In the genomic region with DNA sequence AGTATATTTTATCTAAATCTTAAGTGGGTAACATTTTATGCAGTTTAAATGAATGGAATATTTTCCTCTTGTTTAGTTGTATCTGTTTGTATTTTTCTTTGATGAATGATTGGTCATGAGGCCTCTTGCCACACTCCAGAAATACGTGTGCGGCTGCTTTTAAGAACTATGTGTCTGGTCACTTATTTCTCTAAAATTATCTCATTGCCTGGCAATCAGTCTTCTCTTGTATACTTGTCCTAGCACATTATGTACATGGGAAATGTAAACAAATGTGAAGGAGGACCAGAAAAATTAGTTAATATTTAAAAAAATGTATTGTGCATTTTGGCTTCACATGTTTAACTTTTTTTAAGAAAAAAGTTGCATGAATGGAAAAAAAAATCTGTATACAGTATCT, we compare ENCODE assay signal across 6 cellular contexts.
DNase-seq lines count a peak whose midpoint lies in the region; ATAC-seq, FAIRE-seq and TF ChIP-seq lines count a peak whose summit lies in the region.
"Not testable (repeated sequence)": the region's sequence is repeated elsewhere in the genome, so short reads cannot be mapped to it uniquely, and the experiment has no call there.

No MANE protein-coding gene starts in this region.

- CTCF ChIA-PET in A549 (lab: Yijun Ruan, JAX); PC-3 (lab: Charles Lee): not testable (repeated sequence)

- not testable (repeated sequence) for H3K27ac ChIP-seq in A549
- H3K27ac ChIP-seq in PC-3 (ENCODE audit: low read length) = peak overlapping the region; percentile 70
- peak overlapping the region; percentile 79 for H3K27ac ChIP-seq in VCaP
- peak overlapping the region; percentile 72 for H3K27ac ChIP-seq in hepatocyte
- peak overlapping the region in 2 of 4 donors; percentile 41 to 73 for H3K27ac ChIP-seq in pancreas
- H3K27ac ChIP-seq in skeletal muscle tissue (ENCODE audit: low read depth, low read length) = peak overlapping the region; percentile 62

- H3K4me3 ChIP-seq in A549; PC-3 (ENCODE audit: low read length); hepatocyte; pancreas; skeletal muscle tissue (ENCODE audit: low read length in 3 of 3): not testable (repeated sequence)

- H3K36me3 ChIP-seq in PC-3 (ENCODE audit: low read depth, low read length); hepatocyte (replicated peaks; ENCODE audit: insufficient read depth, low read depth); pancreas; skeletal muscle tissue (ENCODE audit: control insufficient read depth in 3 of 3, insufficient read depth in 3 of 3, low read length in 3 of 3): not testable (repeated sequence)

- H3K27me3 ChIP-seq in PC-3 (ENCODE audit: low read length); hepatocyte; pancreas; skeletal muscle tissue (ENCODE audit: control insufficient read depth in 3 of 3, insufficient read depth in 3 of 3, low read length in 3 of 3): not testable (repeated sequence)

- not testable (repeated sequence) for H3F3A ChIP-seq in PC-3 (ENCODE audit: low read length, unreplicated experiment)

- not testable (repeated sequence) for TF ChIP-seq RAD21 in A549 (conservative IDR thresholded peaks at IDR 0.05 in 1 of 2, IDR thresholded peaks at IDR 0.05 in 1 of 2)

- 76% methylated on average over 2 of the region's 2 CpGs for WGBS in A549 (ENCODE audit: missing lambda C conversion rate)
- 67% methylated on average over 2 of the region's 2 CpGs for WGBS in hepatocyte (ENCODE audit: low lambda C conversion rate, missing lambda C conversion rate)
- WGBS in pancreas, 2 donors = 10 to 15% methylated on average over 2 of the region's 2 CpGs

- not testable (repeated sequence) for H3K4me1 ChIP-seq in A549
- H3K4me1 ChIP-seq in PC-3 (ENCODE audit: insufficient read depth, low read length) (peaks cover 46% of the 10 kb centered on the region), hepatocyte (ENCODE audit: insufficient read depth) (peaks cover 32% of the 10 kb centered on the region), pancreas (peaks cover 5 to 26% (median 22%) of the 10 kb centered on the region in 3 donors), skeletal muscle tissue (ENCODE audit: control insufficient read depth in 3 of 3, insufficient read depth in 3 of 3, low read length in 3 of 3) (peaks cover 42 to 59% (median 43%) of the 10 kb centered on the region in 3 donors)

- H3K9me2 ChIP-seq in PC-3 (replicated peaks; ENCODE audit: low read length); hepatocyte (replicated peaks; ENCODE audit: insufficient read depth): not testable (repeated sequence)

- H4K20me1 ChIP-seq in PC-3 (ENCODE audit: low read length); hepatocyte (ENCODE audit: insufficient read depth, poor library complexity, severe bottlenecking): not testable (repeated sequence)

- H3K79me2 ChIP-seq in PC-3 (ENCODE audit: low read length) = not testable (repeated sequence)
- peaks cover 59% of the 10 kb centered on the region for H3K79me2 ChIP-seq in hepatocyte

- not testable (repeated sequence) for H3K9ac ChIP-seq in PC-3 (ENCODE audit: low read length); skeletal muscle tissue (ENCODE audit: low read depth in 1 of 3, low read length in 3 of 3)

- TF ChIP-seq POLR2A in A549 (IDR thresholded peaks at IDR 0.05; ENCODE audit: low read length) = not testable (repeated sequence)

- not testable (repeated sequence) for BruUV-seq in PC-3 (replicated peaks; lab: Mats Ljungman, UMichigan)

- intact Hi-C loops in PC-3 (cut with micrococcal nuclease); pancreas (cut with DNase I): not testable (repeated sequence)

- not testable (repeated sequence) for ATAC-seq in A549, PC-3
- peak; percentile 18 to 53 (median 32) for ATAC-seq in pancreas

- TF ChIP-seq EP300 in A549 (IDR thresholded peaks at IDR 0.05) = not testable (repeated sequence)

- not testable (repeated sequence) for DNase-seq in A549 (ENCODE audit: low read depth in 1 of 2, low spot score in 1 of 2); PC-3; hepatocyte (ENCODE audit: low spot score); pancreas

- not testable (repeated sequence) for H3K9me3 ChIP-seq in A549; PC-3 (ENCODE audit: low read length); hepatocyte (ENCODE audit: low read depth); pancreas; skeletal muscle tissue (ENCODE audit: control insufficient read depth in 3 of 3, low read length in 3 of 3)

- TF ChIP-seq CTCF in A549 (IDR thresholded peaks at IDR 0.05); PC-3 (conservative IDR thresholded peaks at IDR 0.05; ENCODE audit: low read depth, low read length); VCaP (conservative IDR thresholded peaks at IDR 0.05); hepatocyte (IDR thresholded peaks at IDR 0.05; ENCODE audit: poor library complexity); pancreas (IDR thresholded peaks at IDR 0.05): not testable (repeated sequence)

- FAIRE-seq in A549 (lab: Jason Lieb, UNC) = peak; percentile 77
- FAIRE-seq in pancreas (lab: Jason Lieb, UNC) = not testable (repeated sequence)

- not testable (repeated sequence) for H3K4me2 ChIP-seq in A549; PC-3 (ENCODE audit: low read length)
- peak overlapping the region; percentile 41 for H3K4me2 ChIP-seq in hepatocyte

- not testable (repeated sequence) for H2AFZ ChIP-seq in PC-3 (ENCODE audit: low read length); hepatocyte

- POLR2A ChIA-PET in A549 (lab: Yijun Ruan, JAX); PC-3 (lab: Charles Lee; ENCODE audit: unreplicated experiment): not testable (repeated sequence)
